In genomic region chr6:43077981-43078411, GRCh38 we compare ENCODE assay signal across 12 cellular contexts. TPM values are rescaled to one million over a fixed set of nuclear protein-coding genes. Genes with fewer than 3 reads are reported as not detected.
DNase-seq lines count a peak whose midpoint lies in the region; ATAC-seq and TF ChIP-seq lines count a peak whose summit lies in the region.
"Had no signal": no experiment of that assay in that cellular context is flagged by ENCODE, and none has a peak within 500 bp of the region (broad histone marks: within the 10 kb centered on the region; RNA-seq: fewer than 3 reads in every experiment).

No MANE protein-coding gene starts in this region.

- CTCF ChIA-PET in activated CD8-positive, alpha-beta T cell treated with anti-CD3 and anti-CD28 coated beads, Interleukin-2, amount 10 ng/mL, durations not matched to agents 7 days and 5 days (lab: Charles Lee), result interaction anchor here (4.7 kb wide), 1 partner anchor 65 kb away, joined by 22 read pairs; no protein-coding TSS in a partner anchor

- peaks cover 8 to 23% (median 13%) of the 10 kb centered on the region in 5 donors for H3K27me3 Mint-ChIP-seq in naive thymus-derived CD8-positive, alpha-beta T cell
- peaks cover 33% of the 10 kb centered on the region for H3K27me3 Mint-ChIP-seq in activated CD8-positive, alpha-beta T cell treated with anti-CD3 and anti-CD28 coated beads, Interleukin-2, amount 10 ng/mL, durations not matched to agents 7 days and 5 days (ENCODE audit: low read depth)

- POLR2A ChIA-PET in naive thymus-derived CD8-positive, alpha-beta T cell (lab: Charles Lee), result no interaction called here
- POLR2A ChIA-PET in activated CD8-positive, alpha-beta T cell treated with anti-CD3 and anti-CD28 coated beads, Interleukin-2, amount 10 ng/mL, durations not matched to agents 7 days and 5 days (lab: Charles Lee), result interaction anchor here (0.8 kb wide), 1 partner anchor 149 kb away, joined by 4 read pairs; the partner anchor contains the start of gene CNPY3

- no peaks in the 10 kb centered on the region for H3F3A ChIP-seq in Loucy (ENCODE audit: low read depth)

- H3K27me3 ChIP-seq in Loucy (ENCODE audit: insufficient read depth, low read length, poor library complexity, severe bottlenecking) (no peaks in the 10 kb centered on the region), endocrine pancreas (ENCODE audit: control insufficient read depth, insufficient read depth, low read length) (no peaks in the 10 kb centered on the region)

- H3K36me3 ChIP-seq in Loucy (ENCODE audit: insufficient read depth, low read length) (no peaks in the 10 kb centered on the region), endocrine pancreas (ENCODE audit: control insufficient read depth, insufficient read depth, low read length) (no peaks in the 10 kb centered on the region)

- peak overlapping the region in 9 of 10 donors; percentile 3 to 77 (median 64) for H3K4me3 Mint-ChIP-seq in naive thymus-derived CD8-positive, alpha-beta T cell
- H3K4me3 Mint-ChIP-seq in activated CD8-positive, alpha-beta T cell treated with anti-CD3 and anti-CD28 coated beads, Interleukin-2, amount 10 ng/mL, durations not matched to agents 7 days and 5 days, result no peak overlapping the region
- H3K4me3 Mint-ChIP-seq: activated CD4-positive, alpha-beta memory T cell treated with anti-CD3 and anti-CD28 coated beads for 36 hours had no signal

- H3K9me2 ChIP-seq in Loucy (replicated peaks; ENCODE audit: low read depth, low read length), result no peaks in the 10 kb centered on the region

- H4K20me1 ChIP-seq in Loucy (ENCODE audit: insufficient read depth, low read length, poor library complexity, severe bottlenecking), result peaks cover 11% of the 10 kb centered on the region

- H3K9ac ChIP-seq in Loucy (ENCODE audit: low read depth, low read length, poor library complexity, severe bottlenecking) (peak overlapping the region; percentile 96), endocrine pancreas (ENCODE audit: control insufficient read depth, insufficient read depth, low read length) (no peak overlapping the region)

- peaks cover 0 to 19% (median 4%) of the 10 kb centered on the region in 3 donors for H3K36me3 Mint-ChIP-seq in naive thymus-derived CD8-positive, alpha-beta T cell
- no peaks in the 10 kb centered on the region for H3K36me3 Mint-ChIP-seq in activated CD8-positive, alpha-beta T cell treated with anti-CD3 and anti-CD28 coated beads, Interleukin-2, amount 10 ng/mL, durations not matched to agents 7 days and 5 days (ENCODE audit: low read depth)
- H3K36me3 Mint-ChIP-seq: activated CD4-positive, alpha-beta memory T cell treated with anti-CD3 and anti-CD28 coated beads for 36 hours had no signal

- ATAC-seq in naive thymus-derived CD8-positive, alpha-beta T cell, result no peak
- ATAC-seq in activated CD8-positive, alpha-beta T cell treated with anti-CD3 and anti-CD28 coated beads, Interleukin-2, amount 10 ng/mL, durations not matched to agents 7 days and 5 days, result no peak

- H3K4me1 Mint-ChIP-seq in naive thymus-derived CD8-positive, alpha-beta T cell, result peaks cover 3 to 11% (median 9%) of the 10 kb centered on the region in 4 donors
- H3K4me1 Mint-ChIP-seq in activated CD8-positive, alpha-beta T cell treated with anti-CD3 and anti-CD28 coated beads, Interleukin-2, amount 10 ng/mL, durations not matched to agents 7 days and 5 days (ENCODE audit: low read depth), result peaks cover 8% of the 10 kb centered on the region

- no peaks in the 10 kb centered on the region for H3K9me3 Mint-ChIP-seq in naive thymus-derived CD8-positive, alpha-beta T cell
- H3K9me3 Mint-ChIP-seq in activated CD8-positive, alpha-beta T cell treated with anti-CD3 and anti-CD28 coated beads, Interleukin-2, amount 10 ng/mL, durations not matched to agents 7 days and 5 days (ENCODE audit: insufficient read depth), result no peaks in the 10 kb centered on the region
- H3K9me3 Mint-ChIP-seq: activated CD4-positive, alpha-beta memory T cell treated with anti-CD3 and anti-CD28 coated beads for 36 hours had no signal

- H3K4me1 ChIP-seq in Loucy (ENCODE audit: insufficient read depth, low read length, poor library complexity, severe bottlenecking) (peaks cover 41% of the 10 kb centered on the region), endocrine pancreas (ENCODE audit: control insufficient read depth, insufficient read depth, low read length) (no peaks in the 10 kb centered on the region)

- H3K4me3 ChIP-seq in Loucy (ENCODE audit: low read length, poor library complexity, severe bottlenecking), result peak overlapping the region; percentile 97
- peak overlapping the region; percentile 46 for H3K4me3 ChIP-seq in endocrine pancreas (ENCODE audit: control insufficient read depth, insufficient read depth, low read length)

- H3K9me3 ChIP-seq in Loucy (ENCODE audit: insufficient read depth, low read depth, low read length) (no peaks in the 10 kb centered on the region), endocrine pancreas (ENCODE audit: control insufficient read depth, low read length) (no peaks in the 10 kb centered on the region)

- no peak for TF ChIP-seq CTCF in Loucy (conservative IDR thresholded peaks at IDR 0.05; ENCODE audit: low read length)

- no peak overlapping the region for H2AFZ ChIP-seq in Loucy (ENCODE audit: low read length)

- peak overlapping the region; percentile 91 for H3K4me2 ChIP-seq in Loucy (ENCODE audit: low read depth, low read length, poor library complexity, severe bottlenecking)

- peak overlapping the region in 3 of 10 donors; percentile 3 to 15 (median 5) for H3K27ac Mint-ChIP-seq in naive thymus-derived CD8-positive, alpha-beta T cell
- H3K27ac Mint-ChIP-seq in activated CD8-positive, alpha-beta T cell treated with anti-CD3 and anti-CD28 coated beads, Interleukin-2, amount 10 ng/mL, durations not matched to agents 7 days and 5 days, result no peak overlapping the region
- H3K27ac Mint-ChIP-seq: activated CD4-positive, alpha-beta memory T cell treated with anti-CD3 and anti-CD28 coated beads for 36 hours had no signal

- peak; percentile 60 for DNase-seq in AG20443 (ENCODE audit: low spot score)
- peak in 1 of 10 donors; percentile 36 for DNase-seq in naive thymus-derived CD8-positive, alpha-beta T cell
- no peak for DNase-seq in stimulated activated CD4-positive, alpha-beta T cell treated with anti-CD3 and anti-CD28 coated beads, Interleukin-1b, Interleukin-23, amount 100 ng/mL, for 48 hours
- no peak for DNase-seq in NCI-H524 (lab: John Stamatoyannopoulos, UW)
- DNase-seq in activated CD8-positive, alpha-beta T cell treated with anti-CD3 and anti-CD28 coated beads, Interleukin-2, amount 10 ng/mL, durations not matched to agents 7 days and 5 days, result no peak
- DNase-seq in SKM-1 treated with dmso at 0.1 percent for 144 hours (lab: John Stamatoyannopoulos, UW; ENCODE audit: unreplicated experiment), result no peak
- DNase-seq: activated CD4-positive, alpha-beta memory T cell treated with anti-CD3 and anti-CD28 coated beads for 36 hours; COR-L47; NCI-H1417 treated with DMSO at 0.1 percent for 48 hours; Right ventricle myocardium superior had no signal

- peaks cover 57% of the 10 kb centered on the region for H3K79me2 ChIP-seq in Loucy (ENCODE audit: insufficient read depth, low read length)

RNA-seq across cellular contexts. Expression of gene PTK7, which starts 1.9 kb away (rescaled TPM):
- 10 to 100 TPM; 19.4 to 22.2 TPM for total RNA-seq in naive thymus-derived CD8-positive, alpha-beta T cell
- polyA plus RNA-seq in naive thymus-derived CD8-positive, alpha-beta T cell, result 10 to 100 TPM in 1 of 3 donors, 1 to 10 TPM in 1, not detected in 1; 6.5 to 10.3 TPM
- 1 to 10 TPM; 1.2 to 1.8 TPM for total RNA-seq in activated CD8-positive, alpha-beta T cell treated with anti-CD3 and anti-CD28 coated beads, Interleukin-2, amount 10 ng/mL, durations not matched to agents 7 days and 5 days

RNA-seq across cellular contexts. Expression of gene KLC4, which starts 18.6 kb away (rescaled TPM):
- total RNA-seq in naive thymus-derived CD8-positive, alpha-beta T cell, result 10 to 100 TPM; 57.2 to 64.6 TPM
- 10 to 100 TPM in 2 of 3 donors, 1 to 10 TPM in 1; 9.9 to 12.7 (median 10.9) TPM for polyA plus RNA-seq in naive thymus-derived CD8-positive, alpha-beta T cell
- total RNA-seq in activated CD8-positive, alpha-beta T cell treated with anti-CD3 and anti-CD28 coated beads, Interleukin-2, amount 10 ng/mL, durations not matched to agents 7 days and 5 days, result 10 to 100 TPM; 11.1 to 12.4 TPM

RNA-seq across cellular contexts. Expression of gene MRPL2, which starts 18.8 kb away (rescaled TPM):
- 10 to 100 TPM; 58.1 to 59.3 TPM for total RNA-seq in naive thymus-derived CD8-positive, alpha-beta T cell
- 10 to 100 TPM; 40.7 to 69.9 (median 59.5) TPM for polyA plus RNA-seq in naive thymus-derived CD8-positive, alpha-beta T cell
- 10 to 100 TPM; 57.5 to 58.7 TPM for total RNA-seq in activated CD8-positive, alpha-beta T cell treated with anti-CD3 and anti-CD28 coated beads, Interleukin-2, amount 10 ng/mL, durations not matched to agents 7 days and 5 days

RNA-seq across cellular contexts. Expression of gene CUL7, which starts 24.3 kb away (rescaled TPM):
- total RNA-seq in naive thymus-derived CD8-positive, alpha-beta T cell, result 10 to 100 TPM; 13.2 to 14.4 TPM
- 1 to 10 TPM; 1.6 to 3.5 (median 1.6) TPM for polyA plus RNA-seq in naive thymus-derived CD8-positive, alpha-beta T cell
- total RNA-seq in activated CD8-positive, alpha-beta T cell treated with anti-CD3 and anti-CD28 coated beads, Interleukin-2, amount 10 ng/mL, durations not matched to agents 7 days and 5 days, result 1 to 10 TPM; 8.5 to 8.9 TPM

RNA-seq across cellular contexts. Expression of gene RRP36, which starts 56.6 kb away (rescaled TPM):
- 10 to 100 TPM; 53.9 to 55.5 TPM for total RNA-seq in naive thymus-derived CD8-positive, alpha-beta T cell
- 10 to 100 TPM; 52.7 to 74.5 (median 57.8) TPM for polyA plus RNA-seq in naive thymus-derived CD8-positive, alpha-beta T cell
- total RNA-seq in activated CD8-positive, alpha-beta T cell treated with anti-CD3 and anti-CD28 coated beads, Interleukin-2, amount 10 ng/mL, durations not matched to agents 7 days and 5 days, result 10 to 100 TPM; 84.3 to 92.8 TPM

Comparison
In these comparisons a context has a peak if more than half of its experiments do, and no peak if none do; other contexts are left out.
1. RNA of gene PTK7, which starts 1.9 kb away (total RNA-seq): 19.4 to 22.2 TPM in naive thymus-derived CD8-positive, alpha-beta T cell; 1.2 to 1.8 TPM in activated CD8-positive, alpha-beta T cell treated with anti-CD3 and anti-CD28 coated beads, Interleukin-2, amount 10 ng/mL, durations not matched to agents 7 days and 5 days; every median in the first group is over 4 times any median in the second.
2. RNA of gene KLC4, which starts 18.6 kb away (total RNA-seq): 57.2 to 64.6 TPM in naive thymus-derived CD8-positive, alpha-beta T cell; 11.1 to 12.4 TPM in activated CD8-positive, alpha-beta T cell treated with anti-CD3 and anti-CD28 coated beads, Interleukin-2, amount 10 ng/mL, durations not matched to agents 7 days and 5 days; every median in the first group is over 4 times any median in the second.